20 cellular contexts compared by ENCODE assay signal in the genomic region with DNA sequence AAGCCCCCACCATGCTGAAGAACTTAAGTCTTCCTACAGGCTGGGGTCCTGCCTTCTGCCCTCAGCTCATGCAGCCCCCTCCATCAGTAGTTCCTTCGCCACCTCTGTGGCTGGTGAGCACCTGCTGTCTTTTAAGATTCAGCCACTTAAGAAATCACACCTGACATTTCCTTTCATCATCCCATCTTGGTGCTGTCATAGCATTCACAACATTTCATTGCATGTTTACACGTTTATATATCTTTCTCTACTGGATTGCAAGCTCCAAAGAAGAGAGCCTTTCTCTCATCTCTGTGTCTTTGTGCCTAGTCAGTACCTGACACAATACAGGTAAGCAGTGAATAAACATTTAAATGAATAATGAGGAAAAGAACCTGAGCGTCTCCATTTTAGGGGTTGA. TPM values are rescaled to one million over a fixed set of nuclear protein-coding genes. Genes with fewer than 3 reads are reported as not detected.
DNase-seq lines count a peak whose midpoint lies in the region; ATAC-seq and TF ChIP-seq lines count a peak whose summit lies in the region.
"Had no signal": no experiment of that assay in that cellular context is flagged by ENCODE, and none has a peak within 500 bp of the region (broad histone marks: within the 10 kb centered on the region; RNA-seq: fewer than 3 reads in every experiment).

No MANE protein-coding gene starts in this region.

- DNase-seq in NCI-H524 (lab: John Stamatoyannopoulos, UW) = peak; percentile 37 to 62
- no peak for DNase-seq in NCI-H524 treated with DMSO at 0.1 percent for 48 hours (lab: John Stamatoyannopoulos, UW)
- no peak for DNase-seq in MCF 10A (ENCODE audit: unreplicated experiment)
- DNase-seq in mammary epithelial cell = no peak
- DNase-seq in stimulated activated effector memory CD8-positive, alpha-beta T cell treated with anti-CD3 and anti-CD28 coated beads, Interleukin-12 subunit alpha, Interleukin-12 subunit beta, amount 100 ng/mL, for 72 hours (ENCODE audit: low spot score in 2 of 2) = no peak
- DNase-seq in hippocampal formation (lab: John Stamatoyannopoulos, UW) = no peak
- no peak for DNase-seq in stimulated activated CD8-positive, alpha-beta memory T cell treated with anti-CD3 and anti-CD28 coated beads, Interleukin-4, amount 100 ng/mL, for 48 hours
- DNase-seq: 8988T; CD4-positive, alpha-beta memory T cell; DMS153; DMS79; GDM1; GOT3; H7; HFFc6 had no signal

- H3K36me3 Mint-ChIP-seq in MCF 10A (ENCODE audit: insufficient read depth, unreplicated experiment) = peaks cover 70% of the 10 kb centered on the region
- peaks cover 75% of the 10 kb centered on the region for H3K36me3 Mint-ChIP-seq in brain
- peaks cover 83% of the 10 kb centered on the region for H3K36me3 Mint-ChIP-seq in stimulated activated effector memory CD8-positive, alpha-beta T cell treated with anti-CD3 and anti-CD28 coated beads, Interleukin-12 subunit alpha, Interleukin-12 subunit beta, amount 100 ng/mL, for 72 hours

- H3K79me2 ChIP-seq in mammary epithelial cell (ENCODE audit: insufficient read depth, low read length) = peaks cover 83% of the 10 kb centered on the region

- H3K4me1 ChIP-seq in mammary epithelial cell (ENCODE audit: insufficient read depth, low read length) = peaks cover 13% of the 10 kb centered on the region

- no peaks in the 10 kb centered on the region for H3K27me3 ChIP-seq in mammary epithelial cell (ENCODE audit: insufficient read depth, low read length)
- H3K27me3 ChIP-seq: BLaER1 had no signal

- no peak overlapping the region for H3K4me2 ChIP-seq in mammary epithelial cell (ENCODE audit: insufficient read depth, low read depth, low read length)
- H3K4me2 ChIP-seq: BLaER1 had no signal

- 96% methylated on average over 3 of the region's 3 CpGs for WGBS in mammary epithelial cell (ENCODE audit: low coverage, missing lambda C conversion rate)

- H3K9ac ChIP-seq in mammary epithelial cell (ENCODE audit: insufficient read depth, low read length) = no peak overlapping the region
- H3K9ac ChIP-seq: BLaER1 had no signal

- no peak overlapping the region for H2AFZ ChIP-seq in mammary epithelial cell (ENCODE audit: low read depth, low read length)

- no peak for ATAC-seq in stimulated activated effector memory CD8-positive, alpha-beta T cell treated with anti-CD3 and anti-CD28 coated beads, Interleukin-12 subunit alpha, Interleukin-12 subunit beta, amount 100 ng/mL, for 72 hours
- ATAC-seq: HCT116 had no signal

- no peaks in the 10 kb centered on the region for H4K20me1 ChIP-seq in mammary epithelial cell (ENCODE audit: insufficient read depth, low read length)

- H3K27ac ChIP-seq in mammary epithelial cell (ENCODE audit: insufficient read depth, low read depth, low read length) = no peak overlapping the region
- H3K27ac ChIP-seq: BLaER1, HL-60 had no signal

- H3K36me3 ChIP-seq in mammary epithelial cell (ENCODE audit: insufficient read depth, low read length) = peaks cover 12% of the 10 kb centered on the region

- in situ Hi-C loops in mammary epithelial cell (cut with MboI; ENCODE audit: low sequenced_read_pairs in 2 of 2) = no loop called here

- H3K4me1 Mint-ChIP-seq in MCF 10A (ENCODE audit: insufficient read depth, unreplicated experiment) = peaks cover 10% of the 10 kb centered on the region
- peaks cover 35% of the 10 kb centered on the region for H3K4me1 Mint-ChIP-seq in brain
- peaks cover 30% of the 10 kb centered on the region for H3K4me1 Mint-ChIP-seq in stimulated activated effector memory CD8-positive, alpha-beta T cell treated with anti-CD3 and anti-CD28 coated beads, Interleukin-12 subunit alpha, Interleukin-12 subunit beta, amount 100 ng/mL, for 72 hours

- H3K27me3 Mint-ChIP-seq in MCF 10A (ENCODE audit: insufficient read depth, unreplicated experiment) = no peaks in the 10 kb centered on the region
- no peaks in the 10 kb centered on the region for H3K27me3 Mint-ChIP-seq in brain
- H3K27me3 Mint-ChIP-seq: CD4-positive, alpha-beta memory T cell had no signal

- H3K4me3 ChIP-seq in mammary epithelial cell (replicated peaks in 1 of 3; ENCODE audit: insufficient read depth in 1 of 3, low read depth in 2 of 3, low read length in 3 of 3) = no peak overlapping the region
- H3K4me3 ChIP-seq: BLaER1 had no signal

- H3K27ac Mint-ChIP-seq in MCF 10A (ENCODE audit: low read depth, unreplicated experiment) = peak overlapping the region; percentile 52
- peak overlapping the region in 3 of 5 experiments; percentile 69 to 86 (median 84) for H3K27ac Mint-ChIP-seq in brain
- peak overlapping the region; percentile 15 for H3K27ac Mint-ChIP-seq in stimulated activated effector memory CD8-positive, alpha-beta T cell treated with anti-CD3 and anti-CD28 coated beads, Interleukin-12 subunit alpha, Interleukin-12 subunit beta, amount 100 ng/mL, for 72 hours
- H3K27ac Mint-ChIP-seq: HFFc6 had no signal

- intact Hi-C loops in MCF 10A (cut with micrococcal nuclease) (no loop called here), mammary epithelial cell (cut with micrococcal nuclease) (no loop called here)

- CTCF ChIA-PET in MCF 10A (lab: Yijun Ruan, JAX) = interaction anchor here (0.5 to 5.7 kb wide), 3 partner anchors 14 to 586 kb away, joined by 3 to 29 read pairs (median 3); no protein-coding TSS in a partner anchor
- CTCF ChIA-PET in mammary epithelial cell (lab: Charles Lee; ENCODE audit: low non-redundant PET) = no interaction called here

- TF ChIP-seq CTCF in MCF 10A (IDR thresholded peaks at IDR 0.05; ENCODE audit: unreplicated experiment) (no peak), mammary epithelial cell (conservative IDR thresholded peaks at IDR 0.05 in 1 of 2, IDR thresholded peaks at IDR 0.05 in 1 of 2; ENCODE audit: extremely low read depth in 1 of 2, insufficient read depth in 1 of 2, low read depth in 1 of 2, low read length in 2 of 2) (no peak), brain (conservative IDR thresholded peaks at IDR 0.05) (no peak)

- POLR2A ChIA-PET in MCF 10A (lab: Yijun Ruan, JAX) = interaction anchor here (1.2 kb wide), 1 partner anchor 14 kb away, joined by 4 read pairs; no protein-coding TSS in a partner anchor

- BruUV-seq in MCF 10A (replicated peaks; lab: Mats Ljungman, UMichigan) = no TSS peak
- BruUV-seq in mammary epithelial cell (replicated peaks; lab: Mats Ljungman, UMichigan) = no TSS peak

- no peaks in the 10 kb centered on the region for H3K9me3 Mint-ChIP-seq in MCF 10A (ENCODE audit: unreplicated experiment)
- H3K9me3 Mint-ChIP-seq in brain = no peaks in the 10 kb centered on the region
- no peaks in the 10 kb centered on the region for H3K9me3 Mint-ChIP-seq in stimulated activated effector memory CD8-positive, alpha-beta T cell treated with anti-CD3 and anti-CD28 coated beads, Interleukin-12 subunit alpha, Interleukin-12 subunit beta, amount 100 ng/mL, for 72 hours
- H3K9me3 Mint-ChIP-seq: CD4-positive, alpha-beta memory T cell; HFFc6 had no signal

- H3K4me3 Mint-ChIP-seq in MCF 10A (ENCODE audit: unreplicated experiment) = no peak overlapping the region
- H3K4me3 Mint-ChIP-seq in brain = peak overlapping the region in 1 of 5 experiments; percentile 50
- H3K4me3 Mint-ChIP-seq in stimulated activated effector memory CD8-positive, alpha-beta T cell treated with anti-CD3 and anti-CD28 coated beads, Interleukin-12 subunit alpha, Interleukin-12 subunit beta, amount 100 ng/mL, for 72 hours = no peak overlapping the region
- H3K4me3 Mint-ChIP-seq: CD14-positive monocyte; CD4-positive, alpha-beta memory T cell; HFFc6 had no signal

- no peaks in the 10 kb centered on the region for H3K9me3 ChIP-seq in mammary epithelial cell (replicated peaks; ENCODE audit: insufficient read depth, low read length)
- H3K9me3 ChIP-seq: BLaER1 had no signal

- dilution Hi-C loops in mammary epithelial cell (cut with HindIII; ENCODE audit: low sequenced_read_pairs) = no loop called here

RNA-seq across cellular contexts. Expression of a gene that starts 38.3 kb away (rescaled TPM):
- 291 and 297 TPM in 2 replicates for total RNA-seq in MCF 10A (2022)
- total RNA-seq in mammary epithelial cell = 100 to 1,000 TPM; 196 to 234 TPM
- 138 TPM for polyA plus RNA-seq in mammary epithelial cell
- polyA minus RNA-seq in mammary epithelial cell = 253 TPM
- polyA plus RNA-seq in brain (ENCODE audit: insufficient read depth, low read depth, low replicate concordance) = 139 TPM

Comparison
In these comparisons a context has a peak if more than half of its experiments do, and no peak if none do; other contexts are left out.
1. DNase-seq: peak in NCI-H524 (2 of 2); none in NCI-H524 treated with DMSO at 0.1 percent for 48 hours (single experiment), MCF 10A (single experiment), mammary epithelial cell (single experiment), stimulated activated effector memory CD8-positive, alpha-beta T cell treated with anti-CD3 and anti-CD28 coated beads, Interleukin-12 subunit alpha, Interleukin-12 subunit beta, amount 100 ng/mL, for 72 hours (0 of 2), hippocampal formation (0 of 2) and stimulated activated CD8-positive, alpha-beta memory T cell treated with anti-CD3 and anti-CD28 coated beads, Interleukin-4, amount 100 ng/mL, for 48 hours (single experiment).
2. H3K27ac Mint-ChIP-seq: peak in every context shown above with its lines; median percentile 84 in brain; 52 in MCF 10A; 15 in stimulated activated effector memory CD8-positive, alpha-beta T cell treated with anti-CD3 and anti-CD28 coated beads, Interleukin-12 subunit alpha, Interleukin-12 subunit beta, amount 100 ng/mL, for 72 hours.